In genomic region chr14:49477576-49477975, GRCh38 we compare ENCODE assay signal across 25 cellular contexts.
"Had no signal": no experiment of that assay in that cellular context is flagged by ENCODE, and none has a peak within 500 bp of the region (broad histone marks: within the 10 kb centered on the region; RNA-seq: fewer than 3 reads in every experiment).

No MANE protein-coding gene starts in this region.

- H3K4me1 ChIP-seq: prostate gland, sigmoid colon, thyroid gland, tibial nerve, vagina had no signal

- H3K4me1 Mint-ChIP-seq: natural killer cell; stimulated activated effector memory CD8-positive, alpha-beta T cell treated with anti-CD3 and anti-CD28 coated beads, Interleukin-12 subunit alpha, Interleukin-12 subunit beta, amount 100 ng/mL, for 72 hours; stimulated activated naive B cell treated with anti-CD40 and anti-IgM and Interleukin-4, amounts not matched to agents 10 μg/mL and 1 μg/mL and 100 μg/mL, for 72 hours had no signal

- H3K9me3 ChIP-seq: neutrophil, pancreas, prostate gland, right lobe of liver, sigmoid colon, thoracic aorta, thyroid gland, tibial nerve, vagina had no signal

- H3K36me3 Mint-ChIP-seq: natural killer cell; stimulated activated effector memory CD8-positive, alpha-beta T cell treated with anti-CD3 and anti-CD28 coated beads, Interleukin-12 subunit alpha, Interleukin-12 subunit beta, amount 100 ng/mL, for 72 hours; stimulated activated naive B cell treated with anti-CD40 and anti-IgM and Interleukin-4, amounts not matched to agents 10 μg/mL and 1 μg/mL and 100 μg/mL, for 72 hours had no signal

- H3K27me3 Mint-ChIP-seq: stimulated activated naive B cell treated with anti-CD40 and anti-IgM and Interleukin-4, amounts not matched to agents 10 μg/mL and 1 μg/mL and 100 μg/mL, for 72 hours; stimulated activated naive CD8-positive, alpha-beta T cell treated with anti-CD3 and anti-CD28 coated beads, Interleukin-15, Interleukin-2, amounts not matched to agents 100 ng/mL and 50 ng/mL, for 24 hours had no signal

- H3K9me3 Mint-ChIP-seq: natural killer cell had no signal

- DNase-seq: natural killer cell; nucleus accumbens; pancreas; right cardiac atrium; right lobe of liver; sigmoid colon; small intestine; stimulated activated CD4-positive, alpha-beta T cell treated with anti-CD3 and anti-CD28 coated beads, Interleukin-15, amount 100 ng/mL, for 24 hours; stimulated activated CD4-positive, alpha-beta T cell treated with anti-CD3 and anti-CD28 coated beads, Interleukin-2, amount 100 ng/mL, for 24 hours; stimulated activated CD4-positive, alpha-beta T cell treated with anti-CD3 and anti-CD28 coated beads, Interleukin-2, amount 100 ng/mL, for 48 hours; stimulated activated CD4-positive, alpha-beta T cell treated with anti-CD3 and anti-CD28 coated beads, Interleukin-4, amount 100 ng/mL, for 24 hours; stimulated activated naive B cell treated with anti-CD40 and anti-IgM and Interleukin-4, amounts not matched to agents 10 μg/mL and 1 μg/mL and 100 μg/mL, for 72 hours; stimulated activated naive CD4-positive, alpha-beta T cell treated with Interleukin-2 at 50 U/mL for 16 hours; stomach; thyroid gland; trophoblast cell; upper lobe of left lung had no signal

- H3K27ac ChIP-seq: neutrophil, pancreas, prostate gland, right lobe of liver, sigmoid colon, thoracic aorta, thyroid gland, tibial nerve, upper lobe of left lung, vagina had no signal

- H3K4me3 ChIP-seq: pancreas, prostate gland, right lobe of liver, sigmoid colon, stomach, thoracic aorta, thyroid gland, tibial nerve, upper lobe of left lung, vagina had no signal

- H3K27me3 ChIP-seq: neutrophil, pancreas, right lobe of liver, sigmoid colon, stomach, thyroid gland, tibial nerve, upper lobe of left lung, vagina had no signal

- H3K27ac Mint-ChIP-seq: natural killer cell; nephron; stimulated activated effector memory CD8-positive, alpha-beta T cell treated with anti-CD3 and anti-CD28 coated beads, Interleukin-12 subunit alpha, Interleukin-12 subunit beta, amount 100 ng/mL, for 72 hours; stimulated activated naive B cell treated with anti-CD40 and anti-IgM and Interleukin-4, amounts not matched to agents 10 μg/mL and 1 μg/mL and 100 μg/mL, for 72 hours; stimulated activated naive CD8-positive, alpha-beta T cell treated with anti-CD3 and anti-CD28 coated beads, Interleukin-15, Interleukin-2, amounts not matched to agents 100 ng/mL and 50 ng/mL, for 24 hours had no signal

- H3K36me3 ChIP-seq: neutrophil, pancreas, prostate gland, right lobe of liver, sigmoid colon, stomach, thoracic aorta, thyroid gland, tibial nerve, upper lobe of left lung, vagina had no signal

- H3K4me3 Mint-ChIP-seq: natural killer cell; nephron; stimulated activated effector memory CD8-positive, alpha-beta T cell treated with anti-CD3 and anti-CD28 coated beads, Interleukin-12 subunit alpha, Interleukin-12 subunit beta, amount 100 ng/mL, for 72 hours; stimulated activated naive B cell treated with anti-CD40 and anti-IgM and Interleukin-4, amounts not matched to agents 10 μg/mL and 1 μg/mL and 100 μg/mL, for 72 hours; stimulated activated naive CD8-positive, alpha-beta T cell treated with anti-CD3 and anti-CD28 coated beads, Interleukin-15, Interleukin-2, amounts not matched to agents 100 ng/mL and 50 ng/mL, for 24 hours had no signal
